23 cellular contexts compared by ENCODE assay signal in genomic region chr5:159571501-159572244, GRCh38.
DNase-seq lines count a peak whose midpoint lies in the region; ATAC-seq and TF ChIP-seq lines count a peak whose summit lies in the region.
"Had no signal": no experiment of that assay in that cellular context is flagged by ENCODE, and none has a peak within 500 bp of the region (broad histone marks: within the 10 kb centered on the region; RNA-seq: fewer than 3 reads in every experiment).

No MANE protein-coding gene starts in this region.

- H3K27me3 ChIP-seq in body of pancreas: no peaks in the 10 kb centered on the region
- H3K27me3 ChIP-seq: BLaER1, heart right ventricle, right atrium auricular region, testis had no signal

- TF ChIP-seq POLR2A in body of pancreas (IDR thresholded peaks at IDR 0.05): no peak

- peak overlapping the region in 1 of 4 donors; percentile 31 for H3K27ac ChIP-seq in body of pancreas
- H3K27ac ChIP-seq: BLaER1, heart right ventricle, right atrium auricular region, testis, VCaP had no signal

- DNase-seq in NCI-H1092 treated with DMSO at 0.1 percent for 48 hours (lab: John Stamatoyannopoulos, UW) (peak; percentile 34), NCI-H1092 (lab: John Stamatoyannopoulos, UW) (no peak), NCI-H526 (lab: John Stamatoyannopoulos, UW) (peak; percentile 26 to 35), body of pancreas (no peak), progenitor cell of endocrine pancreas (ENCODE audit: low spot score, unreplicated experiment) (no peak), hypothalamus (lab: John Stamatoyannopoulos, UW) (no peak), left lobe of liver (ENCODE audit: low spot score) (no peak)
- DNase-seq: 8988T; activated CD4-positive, alpha-beta T cell treated with anti-CD3 and anti-CD28 coated beads, Interleukin-2, amount 50 U/mL, for 48 hours; activated naive CD4-positive, alpha-beta T cell treated with anti-CD3 and anti-CD28 coated beads, Interleukin-2, amount 10 ng/mL, durations not matched to agents 7 days and 5 days; activated T-cell treated with anti-CD3 and anti-CD28 coated beads, Interleukin-2, amount 50 U/mL, for 1 hour; aorta; DMS79 treated with DMSO at 0.1 percent for 48 hours; H7; heart right ventricle; IMR-90; kidney; NK-92 treated with Interleukin-12 subunit alpha and Interleukin-12 subunit beta, amount 100 ng/mL, for 24 hours; testis had no signal

- TF ChIP-seq CTCF in body of pancreas (IDR thresholded peaks at IDR 0.05) (no peak), progenitor cell of endocrine pancreas (IDR thresholded peaks at IDR 0.05; ENCODE audit: unreplicated experiment) (no peak)

- H3K9me3 ChIP-seq in body of pancreas: no peaks in the 10 kb centered on the region
- H3K9me3 ChIP-seq: BLaER1, heart right ventricle, right atrium auricular region, testis had no signal

- H3K27me3 Mint-ChIP-seq in progenitor cell of endocrine pancreas: peaks cover 10% of the 10 kb centered on the region

- H3K9me3 Mint-ChIP-seq in progenitor cell of endocrine pancreas (ENCODE audit: low read depth): no peaks in the 10 kb centered on the region
- H3K9me3 Mint-ChIP-seq: activated naive CD4-positive, alpha-beta T cell treated with anti-CD3 and anti-CD28 coated beads, Interleukin-2, amount 10 ng/mL, durations not matched to agents 7 days and 5 days had no signal

- H3K36me3 Mint-ChIP-seq in progenitor cell of endocrine pancreas (ENCODE audit: insufficient read depth): no peaks in the 10 kb centered on the region
- H3K36me3 Mint-ChIP-seq: activated naive CD4-positive, alpha-beta T cell treated with anti-CD3 and anti-CD28 coated beads, Interleukin-2, amount 10 ng/mL, durations not matched to agents 7 days and 5 days had no signal

- 9 to 27% methylated on average over 1 of the region's 1 CpG for WGBS in body of pancreas, 2 donors

- peak overlapping the region; percentile 39 for H3K4me3 Mint-ChIP-seq in progenitor cell of endocrine pancreas (ENCODE audit: low read depth)
- H3K4me3 Mint-ChIP-seq: activated naive CD4-positive, alpha-beta T cell treated with anti-CD3 and anti-CD28 coated beads, Interleukin-2, amount 10 ng/mL, durations not matched to agents 7 days and 5 days had no signal

- peak overlapping the region; percentile 86 for H3K27ac Mint-ChIP-seq in progenitor cell of endocrine pancreas
- H3K27ac Mint-ChIP-seq: activated naive CD4-positive, alpha-beta T cell treated with anti-CD3 and anti-CD28 coated beads, Interleukin-2, amount 10 ng/mL, durations not matched to agents 7 days and 5 days had no signal

- no peaks in the 10 kb centered on the region for H3K36me3 ChIP-seq in body of pancreas (replicated peaks in 1 of 2; ENCODE audit: insufficient read depth in 1 of 2, low read depth in 2 of 2)
- H3K36me3 ChIP-seq: BLaER1, heart right ventricle, right atrium auricular region had no signal

- H3K4me1 Mint-ChIP-seq in progenitor cell of endocrine pancreas (ENCODE audit: low read depth): peaks cover 21% of the 10 kb centered on the region
- H3K4me1 Mint-ChIP-seq: activated naive CD4-positive, alpha-beta T cell treated with anti-CD3 and anti-CD28 coated beads, Interleukin-2, amount 10 ng/mL, durations not matched to agents 7 days and 5 days had no signal

- peaks cover 11% of the 10 kb centered on the region for H3K4me1 ChIP-seq in body of pancreas
- H3K4me1 ChIP-seq: BLaER1, heart right ventricle, right atrium auricular region, testis had no signal

- ATAC-seq in body of pancreas: peak; percentile 56
- no peak for ATAC-seq in GM18498 (IDR thresholded peaks at IDR 0.05; ENCODE audit: unreplicated experiment)
- no peak for ATAC-seq in left lobe of liver
- ATAC-seq: heart right ventricle had no signal

- no peak overlapping the region for H3K4me3 ChIP-seq in body of pancreas
- H3K4me3 ChIP-seq: BLaER1, heart right ventricle, right atrium auricular region, testis had no signal

- intact Hi-C loops in body of pancreas (cut with DNase I): no loop called here

Comparison
In these comparisons a context has a peak if more than half of its experiments do, and no peak if none do; other contexts are left out.
1. DNase-seq: peak in NCI-H1092 treated with DMSO at 0.1 percent for 48 hours (single experiment) and NCI-H526 (2 of 2); none in NCI-H1092 (single experiment), body of pancreas (0 of 4), progenitor cell of endocrine pancreas (single experiment), hypothalamus (0 of 51) and left lobe of liver (single experiment).